1 cellular context compared by ENCODE assay signal in genomic region chr1:44213222-44214112, GRCh38.
A peak's percentile ranks its signal among the peaks of the same experiment; 100 is the strongest.
TF ChIP-seq lines count a peak whose summit lies in the region.

Gene DMAP1, plus strand, starts transcription at chr1:44213471. Its CDS starts 283 bp downstream, at chr1:44213754.

TF ChIP-seq in K562, 482 proteins besides CTCF, POLR2A, EP300 and RAD21 (continued from another document and continues in another):
- TF ChIP-seq PREB (CRISPR knock-in tag; IDR thresholded peaks at IDR 0.05) (no peak), REST (CRISPR knock-in tag; IDR thresholded peaks at IDR 0.05; ENCODE audit: low read depth) (peak; percentile 73), CHD1 (IDR thresholded peaks at IDR 0.05; ENCODE audit: low read length) (no peak), PHB (CRISPR knock-in tag; IDR thresholded peaks at IDR 0.05) (0 out of 2 replicates have a peak, but pooled peaks have one; percentile 70), KAT2B (IDR thresholded peaks at IDR 0.05; ENCODE audit: low read depth, low read length) (no peak), HSF4 (CRISPR knock-in tag; IDR thresholded peaks at IDR 0.05; ENCODE audit: borderline replicate concordance) (no peak), ZNF121 (CRISPR knock-in tag; conservative IDR thresholded peaks at IDR 0.05) (no peak), PRMT5 (CRISPR knock-in tag; IDR thresholded peaks at IDR 0.05) (no peak), ELF4 (CRISPR knock-in tag; IDR thresholded peaks at IDR 0.05) (peak; percentile 70; the same call in 1 of the 2 replicates), NONO (IDR thresholded peaks at IDR 0.05; ENCODE audit: low read depth in 2 of 2, low read length in 1 of 2) (peak in 1 of 2 experiments; percentile 94; a peak in 2 of 4 replicates), ZBTB9 (CRISPR knock-in tag; IDR thresholded peaks at IDR 0.05) (0 out of 2 replicates have a peak, but pooled peaks have one; percentile 42), ETV5 (CRISPR knock-in tag; IDR thresholded peaks at IDR 0.05; ENCODE audit: low read depth) (peak; percentile 60; the same call in 1 of the 2 replicates), RNF219 (CRISPR knock-in tag; IDR thresholded peaks at IDR 0.05) (no peak), PCBP2 (IDR thresholded peaks at IDR 0.05; ENCODE audit: low read depth, low read length, poor library complexity, severe bottlenecking) (no peak), HOXB6 (CRISPR knock-in tag; IDR thresholded peaks at IDR 0.05; ENCODE audit: borderline replicate concordance) (no peak), SRSF9 (IDR thresholded peaks at IDR 0.05; ENCODE audit: borderline replicate concordance, low read depth, low read length) (no peak), KLF16 (IDR thresholded peaks at IDR 0.05) (no peak), ZNF140 (CRISPR knock-in tag; IDR thresholded peaks at IDR 0.05) (0 out of 2 replicates have a peak, but pooled peaks have one; percentile 48), HMG20A (CRISPR knock-in tag; conservative IDR thresholded peaks at IDR 0.05) (no peak), SP2 (IDR thresholded peaks at IDR 0.05; ENCODE audit: extremely low read depth, low read depth, low read length, poor library complexity, severe bottlenecking) (no peak), ZNF507 (tag; conservative IDR thresholded peaks at IDR 0.05) (no peak), BRF1 (IDR thresholded peaks at IDR 0.05; ENCODE audit: borderline replicate concordance, extremely low read depth, insufficient read length) (no peak), POLR3G (IDR thresholded peaks at IDR 0.05; ENCODE audit: extremely low read depth, insufficient read length, insufficient replicate concordance) (no peak), MAFF (IDR thresholded peaks at IDR 0.05; ENCODE audit: low read length) (no peak), ARNT (IDR thresholded peaks at IDR 0.05) (peak; percentile 74 to 87; a peak in 3 of 4 replicates), KDM1A (IDR thresholded peaks at IDR 0.05) (peak in 1 of 2 experiments; percentile 50; a peak in 1 of 4 replicates), ZNF384 (IDR thresholded peaks at IDR 0.05; ENCODE audit: low read depth, low read length) (0 out of 2 replicates have a peak, but pooled peaks have one; percentile 49), ZBTB33 (CRISPR knock-in tag; IDR thresholded peaks at IDR 0.05) (peak; percentile 61; the same call in 1 of the 2 replicates), GATAD2A (IDR thresholded peaks at IDR 0.05) (0 out of 2 replicates have a peak, but pooled peaks have one; percentile 74), ZNF175 (CRISPR knock-in tag; IDR thresholded peaks at IDR 0.05; ENCODE audit: low read depth) (no peak), ARID3A (IDR thresholded peaks at IDR 0.05; ENCODE audit: borderline replicate concordance, low read depth, low read length) (no peak), ZFP36 (IDR thresholded peaks at IDR 0.05; ENCODE audit: low read depth, low read length, partially characterized antibody) (peak; percentile 63), UBTF (IDR thresholded peaks at IDR 0.05; ENCODE audit: borderline replicate concordance in 1 of 2, low read depth in 2 of 2, low read length in 2 of 2) (peak; percentile 71 to 93; a peak in 3 of 4 replicates), ZNF197 (CRISPR knock-in tag; IDR thresholded peaks at IDR 0.05; ENCODE audit: low read depth) (peak; percentile 91), GTF2F1 (IDR thresholded peaks at IDR 0.05; ENCODE audit: low read depth, low read length) (peak; percentile 82; the same call in 1 of the 2 replicates), FOXA3 (CRISPR knock-in tag; conservative IDR thresholded peaks at IDR 0.05 in 1 of 2, IDR thresholded peaks at IDR 0.05 in 1 of 2) (peak in 1 of 2 experiments; percentile 23; a peak in 1 of 4 replicates), HES1 (IDR thresholded peaks at IDR 0.05; ENCODE audit: low read depth) (no peak), ZC3H11A (IDR thresholded peaks at IDR 0.05; ENCODE audit: low read depth, low read length) (peak; percentile 93)
- TF ChIP-seq, protein P1, sequence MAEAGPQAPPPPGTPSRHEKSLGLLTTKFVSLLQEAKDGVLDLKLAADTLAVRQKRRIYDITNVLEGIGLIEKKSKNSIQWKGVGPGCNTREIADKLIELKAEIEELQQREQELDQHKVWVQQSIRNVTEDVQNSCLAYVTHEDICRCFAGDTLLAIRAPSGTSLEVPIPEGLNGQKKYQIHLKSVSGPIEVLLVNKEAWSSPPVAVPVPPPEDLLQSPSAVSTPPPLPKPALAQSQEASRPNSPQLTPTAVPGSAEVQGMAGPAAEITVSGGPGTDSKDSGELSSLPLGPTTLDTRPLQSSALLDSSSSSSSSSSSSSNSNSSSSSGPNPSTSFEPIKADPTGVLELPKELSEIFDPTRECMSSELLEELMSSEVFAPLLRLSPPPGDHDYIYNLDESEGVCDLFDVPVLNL (CRISPR knock-in tag; IDR thresholded peaks at IDR 0.05; ENCODE audit: low read depth) = peak; percentile 59; the same call in 1 of the 2 replicates
- TF ChIP-seq, protein P2, sequence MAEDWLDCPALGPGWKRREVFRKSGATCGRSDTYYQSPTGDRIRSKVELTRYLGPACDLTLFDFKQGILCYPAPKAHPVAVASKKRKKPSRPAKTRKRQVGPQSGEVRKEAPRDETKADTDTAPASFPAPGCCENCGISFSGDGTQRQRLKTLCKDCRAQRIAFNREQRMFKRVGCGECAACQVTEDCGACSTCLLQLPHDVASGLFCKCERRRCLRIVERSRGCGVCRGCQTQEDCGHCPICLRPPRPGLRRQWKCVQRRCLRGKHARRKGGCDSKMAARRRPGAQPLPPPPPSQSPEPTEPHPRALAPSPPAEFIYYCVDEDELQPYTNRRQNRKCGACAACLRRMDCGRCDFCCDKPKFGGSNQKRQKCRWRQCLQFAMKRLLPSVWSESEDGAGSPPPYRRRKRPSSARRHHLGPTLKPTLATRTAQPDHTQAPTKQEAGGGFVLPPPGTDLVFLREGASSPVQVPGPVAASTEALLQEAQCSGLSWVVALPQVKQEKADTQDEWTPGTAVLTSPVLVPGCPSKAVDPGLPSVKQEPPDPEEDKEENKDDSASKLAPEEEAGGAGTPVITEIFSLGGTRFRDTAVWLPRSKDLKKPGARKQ (CRISPR knock-in tag; IDR thresholded peaks at IDR 0.05) = no peak
- TF ChIP-seq, protein P3, sequence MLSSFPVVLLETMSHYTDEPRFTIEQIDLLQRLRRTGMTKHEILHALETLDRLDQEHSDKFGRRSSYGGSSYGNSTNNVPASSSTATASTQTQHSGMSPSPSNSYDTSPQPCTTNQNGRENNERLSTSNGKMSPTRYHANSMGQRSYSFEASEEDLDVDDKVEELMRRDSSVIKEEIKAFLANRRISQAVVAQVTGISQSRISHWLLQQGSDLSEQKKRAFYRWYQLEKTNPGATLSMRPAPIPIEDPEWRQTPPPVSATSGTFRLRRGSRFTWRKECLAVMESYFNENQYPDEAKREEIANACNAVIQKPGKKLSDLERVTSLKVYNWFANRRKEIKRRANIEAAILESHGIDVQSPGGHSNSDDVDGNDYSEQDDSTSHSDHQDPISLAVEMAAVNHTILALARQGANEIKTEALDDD (IDR thresholded peaks at IDR 0.05) = no peak
